ENCODE assay signal across 9 cellular contexts in genomic region chr7:141158562-141158961, GRCh38.
DNase-seq lines count a peak whose midpoint lies in the region; ATAC-seq, FAIRE-seq and TF ChIP-seq lines count a peak whose summit lies in the region.
"Had no signal": no experiment of that assay in that cellular context is flagged by ENCODE, and none has a peak within 500 bp of the region (broad histone marks: within the 10 kb centered on the region; RNA-seq: fewer than 3 reads in every experiment).

No MANE protein-coding gene starts in this region.

- H3K27ac ChIP-seq in GM12878 (ENCODE audit: control insufficient read depth, insufficient read depth) (no peak overlapping the region), osteoblast (ENCODE audit: low read depth, low read length) (peak overlapping the region; percentile 78)

- H3K4me2 ChIP-seq in GM12878 (ENCODE audit: control insufficient read depth, insufficient read depth) = no peak overlapping the region
- no peak overlapping the region for H3K4me2 ChIP-seq in osteoblast (ENCODE audit: insufficient read depth, low read length)

- TF ChIP-seq CTCF in GM12878 (IDR thresholded peaks at IDR 0.05 in 2 of 3, conservative IDR thresholded peaks at IDR 0.05 in 1 of 3; ENCODE audit: control insufficient read depth in 2 of 3, extremely low read depth in 1 of 3, insufficient read depth in 1 of 3, low read depth in 3 of 3, low read length in 3 of 3) = no peak
- TF ChIP-seq CTCF in osteoblast (IDR thresholded peaks at IDR 0.05; ENCODE audit: extremely low read depth, low read depth, low read length) = no peak
- no peak for TF ChIP-seq CTCF in BE2C (IDR thresholded peaks at IDR 0.05; ENCODE audit: low read depth, low read length)

- TF ChIP-seq POLR2A in GM18505 (IDR thresholded peaks at IDR 0.05; ENCODE audit: borderline replicate concordance, extremely low read depth, insufficient read depth, insufficient read length) (no peak), GM12878 (IDR thresholded peaks at IDR 0.05; ENCODE audit: low read depth, low read length) (no peak)

- FAIRE-seq in GM12878 (lab: Jason Lieb, UNC) = no peak

- BruUV-seq in GM12878 (replicated peaks; lab: Mats Ljungman, UMichigan) = no TSS peak

- H2AFZ ChIP-seq in GM12878 (ENCODE audit: control insufficient read depth, low read depth, low read length) (no peak overlapping the region), osteoblast (ENCODE audit: low read length) (peak overlapping the region; percentile 60)

- POLR2A ChIA-PET in GM12878 (lab: Charles Lee) = no interaction called here
- POLR2A ChIA-PET in activated CD8-positive, alpha-beta T cell treated with anti-CD3 and anti-CD28 coated beads, Interleukin-2, amount 10 ng/mL, durations not matched to agents 7 days and 5 days (lab: Charles Lee) = no interaction called here

- CTCF ChIA-PET in GM12878 (lab: Yijun Ruan, JAX) = interaction anchor here (0.6 kb wide), 1 partner anchor 505 kb away, joined by 3 read pairs; no protein-coding TSS in a partner anchor
- CTCF ChIA-PET in activated CD8-positive, alpha-beta T cell treated with anti-CD3 and anti-CD28 coated beads, Interleukin-2, amount 10 ng/mL, durations not matched to agents 7 days and 5 days (lab: Charles Lee) = no interaction called here

- no peaks in the 10 kb centered on the region for H3K4me1 Mint-ChIP-seq in activated CD8-positive, alpha-beta T cell treated with anti-CD3 and anti-CD28 coated beads, Interleukin-2, amount 10 ng/mL, durations not matched to agents 7 days and 5 days (ENCODE audit: low read depth)

- no peak overlapping the region for H3K9ac ChIP-seq in GM12878 (ENCODE audit: control insufficient read depth, insufficient read depth, low read length)

- H4K20me1 ChIP-seq in GM12878 (ENCODE audit: control insufficient read depth, insufficient read depth) (no peaks in the 10 kb centered on the region), osteoblast (ENCODE audit: insufficient read depth, low read length) (no peaks in the 10 kb centered on the region)

- H3K4me3 Mint-ChIP-seq in activated CD8-positive, alpha-beta T cell treated with anti-CD3 and anti-CD28 coated beads, Interleukin-2, amount 10 ng/mL, durations not matched to agents 7 days and 5 days = no peak overlapping the region
- H3K4me3 Mint-ChIP-seq: naive B cell had no signal

- H3K9me3 ChIP-seq in GM12878 (replicated peaks; ENCODE audit: control insufficient read depth, insufficient read depth, low read length) = no peaks in the 10 kb centered on the region; the same call in 2 of the 3 replicates
- no peaks in the 10 kb centered on the region for H3K9me3 ChIP-seq in osteoblast (ENCODE audit: low read depth, low read length)
- no peaks in the 10 kb centered on the region for H3K9me3 ChIP-seq in BE2C

- DNase-seq in GM12878 (ENCODE audit: low read depth, low spot score) (peak; percentile 34), osteoblast (ENCODE audit: insufficient read length, low spot score, missing footprints) (peak; percentile 95), superior temporal gyrus (ENCODE audit: extremely low spot score) (no peak), NCI-H526 (lab: John Stamatoyannopoulos, UW) (no peak), BE2C (no peak)
- no peak for DNase-seq in activated CD8-positive, alpha-beta T cell treated with anti-CD3 and anti-CD28 coated beads, Interleukin-2, amount 10 ng/mL, durations not matched to agents 7 days and 5 days
- DNase-seq: naive B cell had no signal

- no peak overlapping the region for H3K4me3 ChIP-seq in GM12878
- H3K4me3 ChIP-seq in osteoblast (ENCODE audit: insufficient read depth, low read length) = no peak overlapping the region
- H3K4me3 ChIP-seq in BE2C (ENCODE audit: low read depth, low read length) = no peak overlapping the region

- no peak for TF ChIP-seq EP300 in GM12878 (IDR thresholded peaks at IDR 0.05; ENCODE audit: borderline replicate concordance in 1 of 2, control insufficient read depth in 1 of 2, low read depth in 2 of 2, low read length in 2 of 2)

- SMC1A ChIA-PET in GM12878 (lab: Charles Lee; ENCODE audit: uncharacterized antibody, unreplicated experiment) = interaction anchor here (1.0 kb wide), 1 partner anchor 176 kb away, joined by 3 read pairs; no protein-coding TSS in a partner anchor

- TF ChIP-seq RAD21 in GM12878 (IDR thresholded peaks at IDR 0.05; ENCODE audit: insufficient read depth, low read depth, low read length) = no peak

- H3K4me1 ChIP-seq in GM12878 (ENCODE audit: control insufficient read depth, insufficient read depth, low read length) (no peaks in the 10 kb centered on the region), osteoblast (ENCODE audit: insufficient read depth, low read length) (peaks cover 10% of the 10 kb centered on the region), BE2C (no peaks in the 10 kb centered on the region)

- peak; percentile 53 for ATAC-seq in GM18505 (IDR thresholded peaks at IDR 0.05; ENCODE audit: unreplicated experiment)
- ATAC-seq in HG03354 (IDR thresholded peaks at IDR 0.05; ENCODE audit: poor library complexity, severe bottlenecking, unreplicated experiment) = peak; percentile 81
- peak; percentile 90 for ATAC-seq in GM12878
- ATAC-seq in activated CD8-positive, alpha-beta T cell treated with anti-CD3 and anti-CD28 coated beads, Interleukin-2, amount 10 ng/mL, durations not matched to agents 7 days and 5 days = no peak

- H3K27me3 Mint-ChIP-seq in activated CD8-positive, alpha-beta T cell treated with anti-CD3 and anti-CD28 coated beads, Interleukin-2, amount 10 ng/mL, durations not matched to agents 7 days and 5 days (ENCODE audit: low read depth) = no peaks in the 10 kb centered on the region

- in situ Hi-C loops in GM12878 (cut with MboI) = no loop called here

- H3K27ac Mint-ChIP-seq in activated CD8-positive, alpha-beta T cell treated with anti-CD3 and anti-CD28 coated beads, Interleukin-2, amount 10 ng/mL, durations not matched to agents 7 days and 5 days = no peak overlapping the region

- H3K36me3 ChIP-seq in GM12878 (ENCODE audit: control insufficient read depth in 2 of 2, insufficient read depth in 2 of 2, low read length in 1 of 2) = no peaks in the 10 kb centered on the region
- H3K36me3 ChIP-seq in osteoblast (ENCODE audit: insufficient read depth, low read length) = no peaks in the 10 kb centered on the region
- H3K36me3 ChIP-seq in BE2C = no peaks in the 10 kb centered on the region

- 41% methylated on average over 4 of the region's 4 CpGs for WGBS in GM12878 (ENCODE audit: insufficient coverage, insufficient replicate concordance, low lambda C conversion rate, missing lambda C conversion rate)

- H3K27me3 ChIP-seq in GM12878 (replicated peaks in 1 of 2; ENCODE audit: control insufficient read depth in 2 of 2, insufficient read depth in 2 of 2, low read length in 1 of 2) (no peaks in the 10 kb centered on the region; a peak in 1 of 4 replicates), osteoblast (ENCODE audit: insufficient read depth, low read length) (no peaks in the 10 kb centered on the region), BE2C (no peaks in the 10 kb centered on the region)

- H3K9me3 Mint-ChIP-seq in activated CD8-positive, alpha-beta T cell treated with anti-CD3 and anti-CD28 coated beads, Interleukin-2, amount 10 ng/mL, durations not matched to agents 7 days and 5 days (ENCODE audit: insufficient read depth) = no peaks in the 10 kb centered on the region

- RAD21 ChIA-PET in GM12878 (lab: Charles Lee; ENCODE audit: unreplicated experiment) = no interaction called here

- no peaks in the 10 kb centered on the region for H3K79me2 ChIP-seq in GM12878 (ENCODE audit: control insufficient read depth, insufficient read depth, low read length)
- H3K79me2 ChIP-seq in osteoblast (ENCODE audit: insufficient read depth, low read length) = no peaks in the 10 kb centered on the region

- no peaks in the 10 kb centered on the region for H3K36me3 Mint-ChIP-seq in activated CD8-positive, alpha-beta T cell treated with anti-CD3 and anti-CD28 coated beads, Interleukin-2, amount 10 ng/mL, durations not matched to agents 7 days and 5 days (ENCODE audit: low read depth)
- H3K36me3 Mint-ChIP-seq: naive B cell had no signal

- intact Hi-C loops in GM12878 (cut with micrococcal nuclease; ENCODE audit: unreplicated experiment) = no loop called here

TF ChIP-seq in GM12878, 131 proteins besides CTCF, POLR2A, EP300 and RAD21 (continues in another document):
- TF ChIP-seq ZNF384 (IDR thresholded peaks at IDR 0.05; ENCODE audit: borderline replicate concordance, low read depth, low read length) (no peak), TARDBP (IDR thresholded peaks at IDR 0.05; ENCODE audit: borderline replicate concordance) (no peak), CEBPB (IDR thresholded peaks at IDR 0.05; ENCODE audit: borderline replicate concordance in 1 of 2, low read depth in 2 of 2, low read length in 2 of 2) (no peak), BHLHE40 (IDR thresholded peaks at IDR 0.05; ENCODE audit: borderline replicate concordance in 1 of 2, low read depth in 2 of 2, low read length in 1 of 2) (no peak), ZZZ3 (IDR thresholded peaks at IDR 0.05; ENCODE audit: control insufficient read depth, insufficient read length, low read depth) (no peak), ZBTB40 (IDR thresholded peaks at IDR 0.05; ENCODE audit: borderline replicate concordance) (no peak)

Comparison
In these comparisons a context has a peak if more than half of its experiments do, and no peak if none do; other contexts are left out.
1. DNase-seq: peak in GM12878 (single experiment) and osteoblast (single experiment); none in superior temporal gyrus (single experiment), activated CD8-positive, alpha-beta T cell treated with anti-CD3 and anti-CD28 coated beads, Interleukin-2, amount 10 ng/mL, durations not matched to agents 7 days and 5 days (single experiment), NCI-H526 (0 of 2) and BE2C (single experiment).